ENCODE assay signal across 20 cellular contexts in genomic region chr13:19057588-19058340, GRCh38.
"Had no signal": no experiment of that assay in that cellular context is flagged by ENCODE, and none has a peak within 500 bp of the region (broad histone marks: within the 10 kb centered on the region; RNA-seq: fewer than 3 reads in every experiment).

No MANE protein-coding gene starts in this region.

- H3K4me1 ChIP-seq: heart right ventricle, left ventricle myocardium inferior, right atrium auricular region, right lobe of liver, tibial nerve had no signal

- H3K27ac ChIP-seq: heart right ventricle, hepatocyte, left ventricle myocardium inferior, ovary, right atrium auricular region, right lobe of liver, tibial nerve had no signal

- H3K79me2 ChIP-seq: hepatocyte had no signal

- DNase-seq: heart right ventricle; islet precursor cell; left ventricle myocardium inferior; midbrain; mucosa of descending colon; naive thymus-derived CD4-positive, alpha-beta T cell; nucleus accumbens; ovary; right lobe of liver; stimulated activated CD4-positive, alpha-beta T cell treated with anti-CD3 and anti-CD28 coated beads, Interleukin-1b, Interleukin-23, amount 100 ng/mL, for 48 hours; stimulated activated CD4-positive, alpha-beta T cell treated with anti-CD3 and anti-CD28 coated beads, Interleukin-2, amount 100 ng/mL, for 48 hours; stimulated activated CD4-positive, alpha-beta T cell treated with anti-CD3 and anti-CD28 coated beads, Interleukin-4, amount 100 ng/mL, for 4 hours; stimulated activated CD8-positive, alpha-beta memory T cell treated with anti-CD3 and anti-CD28 coated beads, Interleukin-4, amount 100 ng/mL, for 48 hours; stimulated activated naive CD4-positive, alpha-beta T cell treated with Interleukin-2 at 50 U/mL for 16 hours; stimulated activated naive CD8-positive, alpha-beta T cell treated with anti-CD3 and anti-CD28 coated beads, Interleukin-15, amount 100 ng/mL, for 72 hours; substantia nigra had no signal

- H3K4me2 ChIP-seq: hepatocyte, smooth muscle cell had no signal

- H3K36me3 ChIP-seq: heart right ventricle, left ventricle myocardium inferior, ovary, right atrium auricular region, right lobe of liver, tibial nerve had no signal

- H3K4me3 ChIP-seq: heart right ventricle, hepatocyte, left ventricle myocardium inferior, mucosa of descending colon, ovary, right atrium auricular region, right lobe of liver, smooth muscle cell, tibial nerve had no signal

- H2AFZ ChIP-seq: hepatocyte had no signal

- H3K9me3 ChIP-seq: ovary, right atrium auricular region, right lobe of liver had no signal

- H3K27me3 ChIP-seq: hepatocyte, ovary, right atrium auricular region, right lobe of liver, tibial nerve had no signal
